Comparison of ENCODE assay signal across 7 cellular contexts in the genomic region with DNA sequence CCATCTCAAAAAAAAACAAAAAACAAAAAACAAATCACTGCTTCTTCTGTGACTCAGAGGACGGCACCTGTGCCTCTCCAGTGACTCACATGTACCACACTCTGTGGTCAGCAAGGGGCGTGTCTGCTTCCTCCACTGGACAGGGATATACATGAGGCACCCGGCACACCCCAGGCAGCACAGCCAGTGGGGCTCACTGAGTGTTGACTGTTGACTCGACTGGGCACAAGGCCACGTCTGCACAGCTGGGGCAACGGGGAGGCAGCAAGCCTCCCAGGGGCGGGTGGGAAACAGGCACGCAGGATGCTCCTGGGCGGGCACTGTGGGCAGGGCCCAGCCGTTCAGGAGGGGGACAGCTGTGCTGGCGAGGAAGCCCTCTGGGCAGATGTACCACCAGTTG.
DNase-seq lines count a peak whose midpoint lies in the region; ATAC-seq and TF ChIP-seq lines count a peak whose summit lies in the region.

No MANE protein-coding gene starts in this region.

- peak overlapping the region; percentile 58 for H3K4me2 ChIP-seq in HCT116 (ENCODE audit: low read length)

- H3K9me2 ChIP-seq in HCT116 (ENCODE audit: insufficient read depth): no peaks in the 10 kb centered on the region

- no TSS peak for BruUV-seq in HCT116 (replicated peaks; lab: Mats Ljungman, UMichigan)

- H2AFZ ChIP-seq in HCT116 (ENCODE audit: low read depth, low read length, poor library complexity, severe bottlenecking): no peak overlapping the region

- peak; percentile 42 for TF ChIP-seq RAD21 in HCT116 (IDR thresholded peaks at IDR 0.05; ENCODE audit: low read depth)

- RAD21 ChIA-PET in HCT116 (lab: Charles Lee; ENCODE audit: low non-redundant PET in 1 of 2, low total read pairs in 2 of 2, uncharacterized antibody in 2 of 2, unreplicated experiment in 2 of 2): no interaction called here

- H3K27me3 ChIP-seq in HCT116 (ENCODE audit: insufficient read depth, low read length) (no peaks in the 10 kb centered on the region), SJSA1 (replicated peaks) (no peaks in the 10 kb centered on the region)

- POLR2A ChIA-PET in HCT116 (lab: Charles Lee): no interaction called here

- no peak for TF ChIP-seq POLR2A in HCT116 (IDR thresholded peaks at IDR 0.05; ENCODE audit: borderline replicate concordance, extremely low read depth, insufficient read depth, insufficient read length)

- no peak overlapping the region for H3K4me3 ChIP-seq in HCT116 (replicated peaks in 1 of 2; ENCODE audit: low read depth in 1 of 2, low read length in 2 of 2)
- H3K4me3 ChIP-seq in SJSA1: no peak overlapping the region
- no peak overlapping the region for H3K4me3 ChIP-seq in skeletal muscle cell (ENCODE audit: low read depth, low read length)

- H3K36me3 ChIP-seq in HCT116 (ENCODE audit: control insufficient read depth in 1 of 2, insufficient read depth in 2 of 2, low read length in 2 of 2) (peaks cover under 1 to 10% of the 10 kb centered on the region in 2 experiments; a peak in 1 of 4 replicates), SJSA1 (peaks cover 35% of the 10 kb centered on the region)

- no peaks in the 10 kb centered on the region for H3K79me2 ChIP-seq in HCT116 (ENCODE audit: insufficient read depth, low read length)

- H3K9me3 ChIP-seq in HCT116 (ENCODE audit: control insufficient read depth in 1 of 2, insufficient read depth in 1 of 2, low read depth in 1 of 2, low read length in 2 of 2) (no peaks in the 10 kb centered on the region; a peak in 1 of 4 replicates), SJSA1 (replicated peaks) (no peaks in the 10 kb centered on the region)

- peak; percentile 93 for DNase-seq in HCT116 (ENCODE audit: low read depth, low spot score)
- DNase-seq in SJSA1 (ENCODE audit: low read depth in 1 of 2, low spot score in 2 of 2): peak; percentile 69 to 96
- peak; percentile 95 for DNase-seq in skeletal muscle cell (ENCODE audit: low read depth)

- H3K4me1 ChIP-seq in HCT116 (ENCODE audit: control insufficient read depth in 1 of 2, insufficient read depth in 2 of 2, low read length in 2 of 2) (peaks cover 15 to 24% of the 10 kb centered on the region in 2 experiments), SJSA1 (replicated peaks) (peaks cover 12% of the 10 kb centered on the region)

- no peaks in the 10 kb centered on the region for H4K20me1 ChIP-seq in HCT116 (ENCODE audit: insufficient read depth)

- CTCF ChIA-PET in HCT116 (lab: Charles Lee): interaction anchor here (4.2 kb wide), 1 partner anchor 88 kb away, joined by 114 read pairs; no protein-coding TSS in a partner anchor

- H3K27ac ChIP-seq in HCT116 (ENCODE audit: low read depth, low read length): no peak overlapping the region
- H3K27ac ChIP-seq in SJSA1: no peak overlapping the region

- no peak for TF ChIP-seq CTCF in HCT116 (IDR thresholded peaks at IDR 0.05 in 2 of 3, conservative IDR thresholded peaks at IDR 0.05 in 1 of 3; ENCODE audit: borderline replicate concordance in 1 of 3, insufficient read depth in 1 of 3, low read depth in 2 of 3, low read length in 2 of 3)

- ATAC-seq in HCT116 (peak; percentile 97), esophagus mucosa (peak; percentile 98), HG03159 (IDR thresholded peaks at IDR 0.05; ENCODE audit: unreplicated experiment) (no peak), HG02981 (IDR thresholded peaks at IDR 0.05; ENCODE audit: unreplicated experiment) (no peak), GM21737 (IDR thresholded peaks at IDR 0.05; ENCODE audit: unreplicated experiment) (no peak)

- H3K9ac ChIP-seq in HCT116 (ENCODE audit: low read length): peak overlapping the region; percentile 35; the same call in 1 of the 2 replicates

- intact Hi-C loops in HCT116 (cut with micrococcal nuclease): loop anchor here (1.0 kb wide), 1 partner anchor 54 kb away; no protein-coding TSS in a partner anchor

TF ChIP-seq in HCT116, 20 proteins besides CTCF, POLR2A, EP300 and RAD21:
- TF ChIP-seq ZNF274 (IDR thresholded peaks at IDR 0.05; ENCODE audit: low read depth, low read length): no peak
- peak; percentile 68 for TF ChIP-seq TCF7L2 (IDR thresholded peaks at IDR 0.05; ENCODE audit: borderline replicate concordance, extremely low read depth, insufficient read depth, insufficient read length)
- TF ChIP-seq, protein P1, sequence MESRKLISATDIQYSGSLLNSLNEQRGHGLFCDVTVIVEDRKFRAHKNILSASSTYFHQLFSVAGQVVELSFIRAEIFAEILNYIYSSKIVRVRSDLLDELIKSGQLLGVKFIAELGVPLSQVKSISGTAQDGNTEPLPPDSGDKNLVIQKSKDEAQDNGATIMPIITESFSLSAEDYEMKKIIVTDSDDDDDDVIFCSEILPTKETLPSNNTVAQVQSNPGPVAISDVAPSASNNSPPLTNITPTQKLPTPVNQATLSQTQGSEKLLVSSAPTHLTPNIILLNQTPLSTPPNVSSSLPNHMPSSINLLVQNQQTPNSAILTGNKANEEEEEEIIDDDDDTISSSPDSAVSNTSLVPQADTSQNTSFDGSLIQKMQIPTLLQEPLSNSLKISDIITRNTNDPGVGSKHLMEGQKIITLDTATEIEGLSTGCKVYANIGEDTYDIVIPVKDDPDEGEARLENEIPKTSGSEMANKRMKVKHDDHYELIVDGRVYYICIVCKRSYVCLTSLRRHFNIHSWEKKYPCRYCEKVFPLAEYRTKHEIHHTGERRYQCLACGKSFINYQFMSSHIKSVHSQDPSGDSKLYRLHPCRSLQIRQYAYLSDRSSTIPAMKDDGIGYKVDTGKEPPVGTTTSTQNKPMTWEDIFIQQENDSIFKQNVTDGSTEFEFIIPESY (IDR thresholded peaks at IDR 0.05; ENCODE audit: extremely low read depth, insufficient replicate concordance, low read length): peak; percentile 63
- TF ChIP-seq MAX (IDR thresholded peaks at IDR 0.05): peak; percentile 94
- TF ChIP-seq POLR2AphosphoS5 (IDR thresholded peaks at IDR 0.05; ENCODE audit: low read depth, low read length): peak; percentile 84
- peak; percentile 64 for TF ChIP-seq YY1 (IDR thresholded peaks at IDR 0.05; ENCODE audit: extremely low read depth, insufficient replicate concordance, low read depth, low read length)
- TF ChIP-seq EZH2 (IDR thresholded peaks at IDR 0.05): no peak
- no peak for TF ChIP-seq ZFX (IDR thresholded peaks at IDR 0.05)
- TF ChIP-seq CEBPB (IDR thresholded peaks at IDR 0.05; ENCODE audit: low read depth): no peak
- no peak for TF ChIP-seq EGR1 (IDR thresholded peaks at IDR 0.05; ENCODE audit: low read depth)
- TF ChIP-seq, protein P2, sequence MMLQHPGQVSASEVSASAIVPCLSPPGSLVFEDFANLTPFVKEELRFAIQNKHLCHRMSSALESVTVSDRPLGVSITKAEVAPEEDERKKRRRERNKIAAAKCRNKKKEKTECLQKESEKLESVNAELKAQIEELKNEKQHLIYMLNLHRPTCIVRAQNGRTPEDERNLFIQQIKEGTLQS (IDR thresholded peaks at IDR 0.05): no peak
- TF ChIP-seq SIN3A (IDR thresholded peaks at IDR 0.05; ENCODE audit: low read depth): peak; percentile 100
- peak; percentile 97 for TF ChIP-seq FOSL1 (IDR thresholded peaks at IDR 0.05; ENCODE audit: low read depth)
- peak; percentile 97 for TF ChIP-seq SP1 (IDR thresholded peaks at IDR 0.05; ENCODE audit: low read depth)
- TF ChIP-seq REST (IDR thresholded peaks at IDR 0.05; ENCODE audit: low read depth): no peak
- peak; percentile 93 for TF ChIP-seq CBX3 (IDR thresholded peaks at IDR 0.05; ENCODE audit: low read depth)
- no peak for TF ChIP-seq EZH2phosphoT487 (IDR thresholded peaks at IDR 0.05; ENCODE audit: borderline replicate concordance)
- TF ChIP-seq ELF1 (IDR thresholded peaks at IDR 0.05; ENCODE audit: borderline replicate concordance, low read depth): no peak
- no peak for TF ChIP-seq SRF (IDR thresholded peaks at IDR 0.05; ENCODE audit: low read depth)
- TF ChIP-seq JUND (IDR thresholded peaks at IDR 0.05): peak; percentile 98

Comparison
In these comparisons a context has a peak if more than half of its experiments do, and no peak if none do; other contexts are left out.
1. ATAC-seq: peak in HCT116 (single experiment) and esophagus mucosa (single experiment); none in HG03159 (single experiment), HG02981 (single experiment) and GM21737 (single experiment).
2. Peak in every context shown above with its lines, with median percentiles within 50 percentile points of each other: DNase-seq.